26 cellular contexts compared by ENCODE assay signal in genomic region chr15:96374494-96374893, GRCh38. TPM values are rescaled to one million over a fixed set of nuclear protein-coding genes. Genes with fewer than 3 reads are reported as not detected.
"Had no signal": no experiment of that assay in that cellular context is flagged by ENCODE, and none has a peak within 500 bp of the region (broad histone marks: within the 10 kb centered on the region; RNA-seq: fewer than 3 reads in every experiment).

No MANE protein-coding gene starts in this region.

- ATAC-seq: foreskin keratinocyte; gastroesophageal sphincter; heart left ventricle; left colon; left ventricle myocardium superior; lower lobe of right lung; mucosa of descending colon; natural killer cell treated with Interleukin-12 subunit alpha and Interleukin-12 subunit beta and Interleukin-15 and Interleukin-18, amount 100 ng/mL, for 72 hours; pancreas; sciatic nerve; stimulated activated memory B cell treated with anti-CD40 and anti-IgM and Interleukin-4, amounts not matched to agents 10 μg/mL and 1 μg/mL and 100 μg/mL, for 72 hours; stimulated activated naive CD8-positive, alpha-beta T cell treated with anti-CD3 and anti-CD28 coated beads, Interleukin-15, Interleukin-2, amounts not matched to agents 100 U/mL and 50 U/mL, for 24 hours had no signal

- H3K27me3 ChIP-seq: gastroesophageal sphincter, pancreas, testis, tibial artery had no signal

- H3K9me3 ChIP-seq: esophagus squamous epithelium, gastroesophageal sphincter, lower lobe of right lung, mucosa of descending colon, neutrophil, pancreas, testis, tibial artery had no signal

- DNase-seq: dermis blood vessel endothelial cell; effector memory CD4-positive, alpha-beta T cell; erythroblast; esophagus squamous epithelium; foreskin keratinocyte; heart left ventricle; hippocampal formation; left colon; left ventricle myocardium superior; lower lobe of right lung; mucosa of descending colon; naive B cell; pancreas; retina; stimulated activated CD4-positive, alpha-beta T cell treated with anti-CD3 and anti-CD28 coated beads, Interleukin-2, amount 100 ng/mL, for 24 hours; stimulated activated CD4-positive, alpha-beta T cell treated with anti-CD3 and anti-CD28 coated beads, Interleukin-4, amount 100 ng/mL, for 4 hours; stimulated activated naive CD8-positive, alpha-beta T cell treated with anti-CD3 and anti-CD28 coated beads, Interleukin-15, Interleukin-2, amounts not matched to agents 100 U/mL and 50 U/mL, for 24 hours; substantia nigra; testis; tibial artery had no signal

- H3K4me1 ChIP-seq: esophagus squamous epithelium, foreskin keratinocyte, gastroesophageal sphincter, heart left ventricle, lower lobe of right lung, pancreas, testis had no signal

- H3K4me3 ChIP-seq: coronary artery, esophagus squamous epithelium, gastroesophageal sphincter, heart left ventricle, lower lobe of right lung, mucosa of descending colon, pancreas, testis, tibial artery had no signal

- H3K27ac ChIP-seq: coronary artery, esophagus squamous epithelium, foreskin keratinocyte, gastroesophageal sphincter, heart left ventricle, lower lobe of right lung, neutrophil, pancreas, testis, tibial artery had no signal

- H3K36me3 ChIP-seq: esophagus squamous epithelium, gastroesophageal sphincter, heart left ventricle, lower lobe of right lung, neutrophil, pancreas, tibial artery had no signal

RNA-seq across cellular contexts. Expression of gene NR2F2, which starts 44.0 kb away (rescaled TPM):
- total RNA-seq: natural killer cell treated with Interleukin-12 subunit alpha and Interleukin-12 subunit beta and Interleukin-15 and Interleukin-18, amount 100 ng/mL, for 72 hours had no signal
